In the genomic region with DNA sequence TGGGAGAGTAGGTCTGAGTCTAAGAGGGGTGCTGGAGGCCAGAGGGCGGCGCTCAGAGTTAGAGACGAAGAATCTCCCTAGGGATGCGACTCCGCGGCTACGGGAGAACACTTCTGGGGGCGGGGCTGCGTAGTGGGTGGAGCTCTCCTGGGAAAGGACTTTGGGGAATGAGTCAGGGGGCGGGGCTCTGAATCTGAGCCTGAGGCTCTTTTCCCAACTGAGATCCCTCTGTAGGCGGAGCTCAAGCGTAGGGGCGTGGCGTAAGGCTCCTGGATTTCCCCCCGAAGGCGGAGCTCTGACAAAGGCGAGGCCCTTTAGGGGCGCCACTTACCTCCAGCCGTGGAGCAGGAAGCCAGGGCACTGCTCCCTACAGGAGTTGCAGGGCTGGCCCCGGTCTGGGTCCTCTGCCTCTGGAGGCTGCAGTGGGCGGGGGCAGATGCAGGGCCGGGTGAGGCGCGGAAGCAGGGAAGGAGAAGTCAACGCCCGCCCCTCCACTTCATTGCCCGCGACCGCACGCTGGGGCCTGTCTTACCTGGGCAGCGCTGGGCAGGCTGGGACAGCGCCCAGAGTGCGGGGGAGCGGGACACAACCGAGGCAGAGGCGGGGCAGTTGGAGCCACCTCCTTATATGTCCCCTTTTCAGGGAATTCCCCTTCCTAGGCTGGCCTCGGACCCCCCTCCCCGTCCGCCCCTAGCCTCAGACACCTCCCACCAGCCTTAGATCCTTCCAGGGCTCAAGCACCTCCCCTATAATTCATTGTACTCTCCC, we compare ENCODE assay signal across 8 cellular contexts. TPM values are rescaled to one million over a fixed set of nuclear protein-coding genes. Genes with fewer than 3 reads are reported as not detected.
A peak's percentile ranks its signal among the peaks of the same experiment; 100 is the strongest.
DNase-seq lines count a peak whose midpoint lies in the region; ATAC-seq and TF ChIP-seq lines count a peak whose summit lies in the region.

No MANE protein-coding gene starts in this region.

- WGBS in hepatocyte (ENCODE audit: low lambda C conversion rate, missing lambda C conversion rate): 55% methylated on average over 36 of the region's 39 CpGs

- TF ChIP-seq CTCF in astrocyte of the spinal cord (IDR thresholded peaks at IDR 0.05; ENCODE audit: low read depth, low read length) (no peak), hepatocyte (IDR thresholded peaks at IDR 0.05; ENCODE audit: poor library complexity) (no peak)

- H3K27ac ChIP-seq in hepatocyte: peak overlapping the region; percentile 45

- no peaks in the 10 kb centered on the region for H3K79me2 ChIP-seq in hepatocyte

- H3K4me3 ChIP-seq in astrocyte of the spinal cord (ENCODE audit: low read depth, low read length) (peak overlapping the region; percentile 31), hepatocyte (no peak overlapping the region)

- H3K9me3 ChIP-seq in hepatocyte (ENCODE audit: low read depth): no peaks in the 10 kb centered on the region

- peak overlapping the region; percentile 86 for H3K4me2 ChIP-seq in hepatocyte

- no peaks in the 10 kb centered on the region for H3K27me3 ChIP-seq in hepatocyte

- no peaks in the 10 kb centered on the region for H4K20me1 ChIP-seq in hepatocyte (ENCODE audit: insufficient read depth, poor library complexity, severe bottlenecking)

- peak; percentile 35 for ATAC-seq in HG02763 (IDR thresholded peaks at IDR 0.05; ENCODE audit: unreplicated experiment)
- peak; percentile 87 for ATAC-seq in sciatic nerve
- ATAC-seq in GM18517 (IDR thresholded peaks at IDR 0.05; ENCODE audit: unreplicated experiment): no peak
- ATAC-seq in GM19452 (IDR thresholded peaks at IDR 0.05; ENCODE audit: unreplicated experiment): no peak

- intact Hi-C loops in sciatic nerve (cut with DNase I): no loop called here

- in situ Hi-C loops in astrocyte of the spinal cord (cut with HindIII; ENCODE audit: low sequenced_read_pairs): no loop called here

- H3K9me2 ChIP-seq in hepatocyte (replicated peaks; ENCODE audit: insufficient read depth): no peaks in the 10 kb centered on the region

- H2AFZ ChIP-seq in hepatocyte: no peak overlapping the region

- no peaks in the 10 kb centered on the region for H3K36me3 ChIP-seq in hepatocyte (replicated peaks; ENCODE audit: insufficient read depth, low read depth)

- H3K4me1 ChIP-seq in hepatocyte (ENCODE audit: insufficient read depth): no peaks in the 10 kb centered on the region

- DNase-seq in GM03348 (ENCODE audit: low spot score) (peak; percentile 81), NCI-H82 (lab: John Stamatoyannopoulos, UW) (peak; percentile 99), astrocyte of the spinal cord (ENCODE audit: low read depth, low spot score) (peak; percentile 85), hepatocyte (ENCODE audit: low spot score) (peak; percentile 93), sciatic nerve (ENCODE audit: low spot score) (peak; percentile 93)

RNA-seq across cellular contexts. Expression of gene PRICKLE3, which starts 1.7 kb away (rescaled TPM):
- total RNA-seq in hepatocyte (2.8 and 6.1 TPM in 2 replicates), sciatic nerve (9.9 TPM)
- 9.3 and 15.7 TPM in 2 replicates for polyA plus RNA-seq in hepatocyte

RNA-seq across cellular contexts. Expression of gene PLP2, which starts 12.8 kb away (rescaled TPM):
- 27.5 and 34.9 TPM in 2 replicates for total RNA-seq in hepatocyte
- 110 and 118 TPM in 2 replicates for polyA plus RNA-seq in hepatocyte
- total RNA-seq in sciatic nerve: 103 TPM

RNA-seq across cellular contexts. Expression of gene SYP, which starts 15.5 kb away (rescaled TPM):
- total RNA-seq in hepatocyte: 1.4 and 2.5 TPM in 2 replicates
- polyA plus RNA-seq in hepatocyte: 2.1 and 2.9 TPM in 2 replicates
- 4.2 TPM for total RNA-seq in sciatic nerve

RNA-seq across cellular contexts. Expression of gene MAGIX, which starts 21.9 kb away (rescaled TPM):
- total RNA-seq in hepatocyte (5.0 and 6.5 TPM in 2 replicates), sciatic nerve (1.0 TPM)
- polyA plus RNA-seq in hepatocyte: 7.1 and 13.4 TPM in 2 replicates

RNA-seq across cellular contexts. Expression of gene CACNA1F, which starts 48.7 kb away (rescaled TPM):
- total RNA-seq in hepatocyte (0.04 and 1.6 TPM in 2 replicates), sciatic nerve (0.22 TPM)
- 0.27 and 0.44 TPM in 2 replicates for polyA plus RNA-seq in hepatocyte

Comparison
In these comparisons a context has a peak if more than half of its experiments do, and no peak if none do; other contexts are left out.
1. ATAC-seq: peak in HG02763 (single experiment) and sciatic nerve (single experiment); none in GM18517 (single experiment) and GM19452 (single experiment).
2. Peak in every context shown above with its lines, with median percentiles within 50 percentile points of each other: DNase-seq.